In the genomic region with DNA sequence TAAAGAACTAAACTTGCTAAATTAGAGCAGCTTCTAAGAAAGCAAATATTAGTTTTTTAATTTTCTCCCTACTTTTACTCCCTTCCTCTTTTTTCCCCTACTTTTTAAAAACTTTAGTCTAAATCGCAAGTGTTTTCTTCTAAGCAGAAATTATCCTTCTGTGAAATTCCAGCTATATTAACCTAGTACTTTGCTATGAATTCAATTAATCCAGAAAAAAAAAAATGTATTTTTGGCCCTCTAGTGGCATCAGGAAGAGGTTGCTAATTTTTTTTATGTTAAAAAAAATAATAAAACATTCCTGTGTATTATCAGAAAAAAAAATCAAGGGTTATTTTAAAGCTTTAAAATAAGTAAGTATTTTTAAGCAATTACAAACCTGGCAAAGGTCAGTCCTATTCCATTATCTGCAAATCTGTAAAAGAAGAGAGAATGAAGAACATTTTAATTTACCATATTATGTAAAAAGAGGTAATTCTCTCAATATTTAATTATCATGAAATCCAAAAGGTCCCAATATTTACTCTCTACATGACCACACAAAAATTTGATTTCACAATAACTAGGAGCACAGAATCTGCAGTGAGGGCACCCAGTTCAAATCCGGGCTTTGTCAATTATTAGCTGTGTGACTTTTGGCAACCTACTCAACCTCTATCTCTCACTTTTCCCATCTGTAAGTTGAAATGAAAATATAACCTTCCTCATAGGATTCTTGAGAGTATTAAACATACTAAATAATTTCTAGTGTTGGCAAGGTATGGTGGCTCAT, we compare ENCODE assay signal across 9 cellular contexts. TPM values are rescaled to one million over a fixed set of nuclear protein-coding genes. Genes with fewer than 3 reads are reported as not detected.
DNase-seq lines count a peak whose midpoint lies in the region; ATAC-seq and TF ChIP-seq lines count a peak whose summit lies in the region.
"Had no signal": no experiment of that assay in that cellular context is flagged by ENCODE, and none has a peak within 500 bp of the region (broad histone marks: within the 10 kb centered on the region; RNA-seq: fewer than 3 reads in every experiment).

No MANE protein-coding gene starts in this region.

- intact Hi-C loops in esophagus muscularis mucosa (cut with DNase I) = no loop called here

- no peaks in the 10 kb centered on the region for H3K9me3 Mint-ChIP-seq in stimulated activated effector memory CD8-positive, alpha-beta T cell treated with anti-CD3 and anti-CD28 coated beads, Interleukin-12 subunit alpha, Interleukin-12 subunit beta, amount 100 ng/mL, for 72 hours

- H3K27me3 ChIP-seq in esophagus muscularis mucosa = no peaks in the 10 kb centered on the region

- no peak overlapping the region for H3K4me3 ChIP-seq in esophagus muscularis mucosa

- DNase-seq in NCI-H1694 treated with DMSO at 0.1 percent for 48 hours (lab: John Stamatoyannopoulos, UW) (peak; percentile 37), NCI-H1694 (lab: John Stamatoyannopoulos, UW) (no peak), RKO (ENCODE audit: low spot score) (peak; percentile 38), esophagus muscularis mucosa (ENCODE audit: extremely low spot score) (no peak), NCI-H510A treated with DMSO at 0.1 percent for 48 hours (lab: John Stamatoyannopoulos, UW) (no peak)
- no peak for DNase-seq in stimulated activated effector memory CD8-positive, alpha-beta T cell treated with anti-CD3 and anti-CD28 coated beads, Interleukin-12 subunit alpha, Interleukin-12 subunit beta, amount 100 ng/mL, for 72 hours (ENCODE audit: low spot score in 2 of 2)
- DNase-seq: activated CD4-positive, alpha-beta T cell treated with anti-CD3 and anti-CD28 coated beads, Interleukin-2, amount 50 U/mL, for 1 hour had no signal

- H3K36me3 Mint-ChIP-seq in stimulated activated effector memory CD8-positive, alpha-beta T cell treated with anti-CD3 and anti-CD28 coated beads, Interleukin-12 subunit alpha, Interleukin-12 subunit beta, amount 100 ng/mL, for 72 hours = peaks cover 100% of the 10 kb centered on the region

- H3K27ac Mint-ChIP-seq in stimulated activated effector memory CD8-positive, alpha-beta T cell treated with anti-CD3 and anti-CD28 coated beads, Interleukin-12 subunit alpha, Interleukin-12 subunit beta, amount 100 ng/mL, for 72 hours = peak overlapping the region; percentile 20

- no peak overlapping the region for H3K4me3 Mint-ChIP-seq in stimulated activated effector memory CD8-positive, alpha-beta T cell treated with anti-CD3 and anti-CD28 coated beads, Interleukin-12 subunit alpha, Interleukin-12 subunit beta, amount 100 ng/mL, for 72 hours

- peak; percentile 16 to 49 (median 31) for TF ChIP-seq CTCF in esophagus muscularis mucosa (IDR thresholded peaks at IDR 0.05)

- H3K9me3 ChIP-seq in esophagus muscularis mucosa = no peaks in the 10 kb centered on the region

- no peak for ATAC-seq in stimulated activated effector memory CD8-positive, alpha-beta T cell treated with anti-CD3 and anti-CD28 coated beads, Interleukin-12 subunit alpha, Interleukin-12 subunit beta, amount 100 ng/mL, for 72 hours
- ATAC-seq in HG03039 (IDR thresholded peaks at IDR 0.05; ENCODE audit: unreplicated experiment) (no peak), HG02981 (IDR thresholded peaks at IDR 0.05; ENCODE audit: unreplicated experiment) (no peak)

- no peak for TF ChIP-seq EP300 in esophagus muscularis mucosa (IDR thresholded peaks at IDR 0.05)

- H3K4me1 Mint-ChIP-seq in stimulated activated effector memory CD8-positive, alpha-beta T cell treated with anti-CD3 and anti-CD28 coated beads, Interleukin-12 subunit alpha, Interleukin-12 subunit beta, amount 100 ng/mL, for 72 hours = peaks cover 8% of the 10 kb centered on the region

- H3K4me1 ChIP-seq in esophagus muscularis mucosa = peaks cover 0 to 19% (median 13%) of the 10 kb centered on the region in 4 donors

- H3K36me3 ChIP-seq in esophagus muscularis mucosa = peaks cover 9 to 39% (median 25%) of the 10 kb centered on the region in 4 donors

- 93% methylated on average over 2 of the region's 2 CpGs for WGBS in esophagus muscularis mucosa

- H3K27ac ChIP-seq in esophagus muscularis mucosa (replicated peaks in 1 of 4) = no peak overlapping the region

- TF ChIP-seq POLR2A in esophagus muscularis mucosa (IDR thresholded peaks at IDR 0.05; ENCODE audit: low read depth) = no peak

RNA-seq across cellular contexts. Expression of a gene that starts 52.0 kb away (rescaled TPM):
- 100 to 1,000 TPM in 1 of 4 donors, 10 to 100 TPM in 3; 18.5 to 144 (median 26.8) TPM for total RNA-seq in esophagus muscularis mucosa

Comparison
In these comparisons a context has a peak if more than half of its experiments do, and no peak if none do; other contexts are left out.
1. DNase-seq: peak in NCI-H1694 treated with DMSO at 0.1 percent for 48 hours (single experiment) and RKO (single experiment); none in NCI-H1694 (single experiment), esophagus muscularis mucosa (single experiment), stimulated activated effector memory CD8-positive, alpha-beta T cell treated with anti-CD3 and anti-CD28 coated beads, Interleukin-12 subunit alpha, Interleukin-12 subunit beta, amount 100 ng/mL, for 72 hours (0 of 2) and NCI-H510A treated with DMSO at 0.1 percent for 48 hours (single experiment).